1 cellular context compared by ENCODE assay signal in the genomic region with DNA sequence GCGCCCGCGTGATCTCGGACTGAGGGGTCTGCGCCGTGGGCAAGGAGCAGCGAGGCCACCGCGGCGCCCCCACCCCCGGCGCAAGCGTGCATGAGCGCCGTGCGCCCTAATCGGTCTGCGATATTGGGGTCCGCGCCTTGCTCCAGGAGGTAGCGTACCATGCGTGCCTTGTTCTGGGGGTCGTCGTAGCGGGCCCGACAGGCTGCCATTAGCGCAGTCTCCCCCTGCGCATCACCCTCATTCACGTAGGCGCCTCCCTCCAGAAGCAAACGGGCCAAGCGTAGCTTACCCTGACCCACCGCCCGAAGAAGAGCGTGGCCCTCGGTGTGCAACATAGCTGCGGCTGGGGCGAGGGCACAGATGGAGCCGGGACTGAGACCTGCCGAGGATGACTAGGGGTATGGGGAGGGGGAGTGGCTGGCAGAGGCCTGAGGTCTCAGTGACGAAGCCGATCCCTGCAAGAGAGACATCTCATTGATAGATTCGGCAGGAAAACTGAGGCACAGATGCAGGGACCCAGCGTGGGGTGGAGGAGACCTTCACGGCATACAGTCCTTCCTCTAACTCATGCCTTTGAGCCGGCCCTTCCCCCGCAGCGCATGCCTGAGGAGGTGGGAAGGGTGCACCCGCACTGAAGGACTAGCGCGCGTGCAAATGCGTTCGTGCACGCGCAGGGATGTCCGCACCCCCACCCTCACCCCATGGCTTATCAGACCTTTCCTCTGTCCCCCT.
TF ChIP-seq lines count a peak whose summit lies in the region.

No MANE protein-coding gene starts in this region.

TF ChIP-seq in HCT116, 20 proteins besides CTCF, POLR2A, EP300 and RAD21:
- TF ChIP-seq JUND (IDR thresholded peaks at IDR 0.05) (no peak), EZH2 (IDR thresholded peaks at IDR 0.05) (no peak), ZFX (IDR thresholded peaks at IDR 0.05) (no peak), POLR2AphosphoS5 (IDR thresholded peaks at IDR 0.05; ENCODE audit: low read depth, low read length) (no peak), ZNF274 (IDR thresholded peaks at IDR 0.05; ENCODE audit: low read depth, low read length) (no peak), ELF1 (IDR thresholded peaks at IDR 0.05; ENCODE audit: borderline replicate concordance, low read depth) (no peak), CBX3 (IDR thresholded peaks at IDR 0.05; ENCODE audit: low read depth) (no peak), TCF7L2 (IDR thresholded peaks at IDR 0.05; ENCODE audit: borderline replicate concordance, extremely low read depth, insufficient read depth, insufficient read length) (no peak)
- TF ChIP-seq, protein P1, sequence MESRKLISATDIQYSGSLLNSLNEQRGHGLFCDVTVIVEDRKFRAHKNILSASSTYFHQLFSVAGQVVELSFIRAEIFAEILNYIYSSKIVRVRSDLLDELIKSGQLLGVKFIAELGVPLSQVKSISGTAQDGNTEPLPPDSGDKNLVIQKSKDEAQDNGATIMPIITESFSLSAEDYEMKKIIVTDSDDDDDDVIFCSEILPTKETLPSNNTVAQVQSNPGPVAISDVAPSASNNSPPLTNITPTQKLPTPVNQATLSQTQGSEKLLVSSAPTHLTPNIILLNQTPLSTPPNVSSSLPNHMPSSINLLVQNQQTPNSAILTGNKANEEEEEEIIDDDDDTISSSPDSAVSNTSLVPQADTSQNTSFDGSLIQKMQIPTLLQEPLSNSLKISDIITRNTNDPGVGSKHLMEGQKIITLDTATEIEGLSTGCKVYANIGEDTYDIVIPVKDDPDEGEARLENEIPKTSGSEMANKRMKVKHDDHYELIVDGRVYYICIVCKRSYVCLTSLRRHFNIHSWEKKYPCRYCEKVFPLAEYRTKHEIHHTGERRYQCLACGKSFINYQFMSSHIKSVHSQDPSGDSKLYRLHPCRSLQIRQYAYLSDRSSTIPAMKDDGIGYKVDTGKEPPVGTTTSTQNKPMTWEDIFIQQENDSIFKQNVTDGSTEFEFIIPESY (IDR thresholded peaks at IDR 0.05; ENCODE audit: extremely low read depth, insufficient replicate concordance, low read length) = no peak
